31 cellular contexts compared by ENCODE assay signal in genomic region chr15:85929786-85930185, GRCh38.
"Had no signal": no experiment of that assay in that cellular context is flagged by ENCODE, and none has a peak within 500 bp of the region (broad histone marks: within the 10 kb centered on the region; RNA-seq: fewer than 3 reads in every experiment).

No MANE protein-coding gene starts in this region.

- H3K36me3 ChIP-seq: esophagus squamous epithelium, heart right ventricle, left lung, lower lobe of right lung, pancreas, suprapubic skin, tibial artery, upper lobe of right lung had no signal

- ATAC-seq: body of pancreas; heart right ventricle; left lung; lower lobe of right lung; mucosa of descending colon; pancreas; right cardiac atrium; stimulated activated effector memory CD8-positive, alpha-beta T cell treated with anti-CD3 and anti-CD28 coated beads, Interleukin-12 subunit alpha, Interleukin-12 subunit beta, amount 100 ng/mL, for 72 hours; stimulated activated naive CD8-positive, alpha-beta T cell treated with anti-CD3 and anti-CD28 coated beads, Interleukin-15, amount 100 ng/mL, for 72 hours; upper lobe of right lung had no signal

- H3K27me3 ChIP-seq: body of pancreas, left lung, pancreas had no signal

- H3K36me3 Mint-ChIP-seq: stimulated activated effector memory CD8-positive, alpha-beta T cell treated with anti-CD3 and anti-CD28 coated beads, Interleukin-12 subunit alpha, Interleukin-12 subunit beta, amount 100 ng/mL, for 72 hours had no signal

- H3K4me3 ChIP-seq: body of pancreas, esophagus squamous epithelium, heart right ventricle, left lung, lower lobe of right lung, mucosa of descending colon, pancreas, suprapubic skin, tibial artery, upper lobe of right lung had no signal

- H3K4me1 Mint-ChIP-seq: stimulated activated naive CD8-positive, alpha-beta T cell treated with anti-CD3 and anti-CD28 coated beads, Interleukin-15, amount 100 ng/mL, for 72 hours had no signal

- H3K9me3 ChIP-seq: body of pancreas, esophagus squamous epithelium, left lung, lower lobe of right lung, mucosa of descending colon, pancreas, suprapubic skin, tibial artery, upper lobe of right lung had no signal

- H3K27ac ChIP-seq: body of pancreas, epithelial cell of prostate, esophagus squamous epithelium, heart right ventricle, left lung, lower lobe of right lung, pancreas, suprapubic skin, tibial artery, upper lobe of right lung had no signal

- H3K27me3 Mint-ChIP-seq: activated CD4-positive, alpha-beta memory T cell treated with anti-CD3 and anti-CD28 coated beads, Interleukin-2, amount 10 ng/mL, durations not matched to agents 7 days and 5 days; activated CD4-positive, alpha-beta T cell treated with anti-CD3 and anti-CD28 coated beads, Interleukin-2, amount 10 ng/mL, durations not matched to agents 7 days and 5 days; activated T-cell treated with anti-CD3 and anti-CD28 coated beads, Interleukin-2, amount 50 U/mL, for 24 hours had no signal

- H3K9me3 Mint-ChIP-seq: activated CD4-positive, alpha-beta memory T cell treated with anti-CD3 and anti-CD28 coated beads, Interleukin-2, amount 10 ng/mL, durations not matched to agents 7 days and 5 days; activated CD4-positive, alpha-beta T cell treated with anti-CD3 and anti-CD28 coated beads, Interleukin-2, amount 10 ng/mL, durations not matched to agents 7 days and 5 days; activated T-cell treated with anti-CD3 and anti-CD28 coated beads, Interleukin-2, amount 50 U/mL, for 24 hours; nephron progenitor cell; stimulated activated effector memory CD8-positive, alpha-beta T cell treated with anti-CD3 and anti-CD28 coated beads, Interleukin-12 subunit alpha, Interleukin-12 subunit beta, amount 100 ng/mL, for 72 hours; stimulated activated naive CD8-positive, alpha-beta T cell treated with anti-CD3 and anti-CD28 coated beads, Interleukin-15, amount 100 ng/mL, for 72 hours; T-helper 1 cell treated with Interleukin-12 subunit alpha and Interleukin-12 subunit beta and Interleukin-4 antibody, amounts not matched to agents 30 μg/mL and 1 μg/mL, for 36 hours had no signal

- H3K27ac Mint-ChIP-seq: activated CD4-positive, alpha-beta memory T cell treated with anti-CD3 and anti-CD28 coated beads, Interleukin-2, amount 10 ng/mL, durations not matched to agents 7 days and 5 days; activated CD4-positive, alpha-beta T cell treated with anti-CD3 and anti-CD28 coated beads, Interleukin-2, amount 10 ng/mL, durations not matched to agents 7 days and 5 days; activated T-cell treated with anti-CD3 and anti-CD28 coated beads, Interleukin-2, amount 50 U/mL, for 24 hours; nephron progenitor cell; stimulated activated effector memory CD8-positive, alpha-beta T cell treated with anti-CD3 and anti-CD28 coated beads, Interleukin-12 subunit alpha, Interleukin-12 subunit beta, amount 100 ng/mL, for 72 hours; stimulated activated naive CD8-positive, alpha-beta T cell treated with anti-CD3 and anti-CD28 coated beads, Interleukin-15, amount 100 ng/mL, for 72 hours; T-helper 1 cell treated with Interleukin-12 subunit alpha and Interleukin-12 subunit beta and Interleukin-4 antibody, amounts not matched to agents 30 μg/mL and 1 μg/mL, for 36 hours had no signal

- H3K4me3 Mint-ChIP-seq: activated CD4-positive, alpha-beta memory T cell treated with anti-CD3 and anti-CD28 coated beads, Interleukin-2, amount 10 ng/mL, durations not matched to agents 7 days and 5 days; activated CD4-positive, alpha-beta T cell treated with anti-CD3 and anti-CD28 coated beads, Interleukin-2, amount 10 ng/mL, durations not matched to agents 7 days and 5 days; activated T-cell treated with anti-CD3 and anti-CD28 coated beads, Interleukin-2, amount 50 U/mL, for 24 hours; nephron progenitor cell; stimulated activated effector memory CD8-positive, alpha-beta T cell treated with anti-CD3 and anti-CD28 coated beads, Interleukin-12 subunit alpha, Interleukin-12 subunit beta, amount 100 ng/mL, for 72 hours; stimulated activated naive CD8-positive, alpha-beta T cell treated with anti-CD3 and anti-CD28 coated beads, Interleukin-15, amount 100 ng/mL, for 72 hours; T-helper 1 cell treated with Interleukin-12 subunit alpha and Interleukin-12 subunit beta and Interleukin-4 antibody, amounts not matched to agents 30 μg/mL and 1 μg/mL, for 36 hours had no signal

- DNase-seq: activated CD4-positive, alpha-beta memory T cell treated with anti-CD3 and anti-CD28 coated beads, Interleukin-2, amount 10 ng/mL, durations not matched to agents 7 days and 5 days; activated CD4-positive, alpha-beta T cell treated with anti-CD3 and anti-CD28 coated beads, Interleukin-2, amount 10 ng/mL, durations not matched to agents 7 days and 5 days; activated CD4-positive, CD25-positive, alpha-beta regulatory T cell treated with anti-CD3 and anti-CD28 coated beads, Interleukin-2, amount 50 U/mL, for 72 hours; activated CD8-positive, alpha-beta memory T cell treated with anti-CD3 and anti-CD28 coated beads, Interleukin-2, amount 50 U/mL, for 48 hours; activated gamma-delta T cell treated with Interleukin-2 at 50 U/mL for 16 hours; activated naive CD4-positive, alpha-beta T cell treated with anti-CD3 and anti-CD28 coated beads, Interleukin-2, amount 50 U/mL, for 16 hours; activated T-cell treated with anti-CD3 and anti-CD28 coated beads, Interleukin-2, amount 50 U/mL, for 24 hours; amygdala; body of pancreas; dermis blood vessel endothelial cell; effector CD4-positive, alpha-beta T cell; esophagus squamous epithelium; foreskin melanocyte; heart right ventricle; left lung; lower lobe of right lung; mesendoderm; mucosa of descending colon; nephron progenitor cell; pancreas; right cardiac atrium; stimulated activated CD4-positive, alpha-beta T cell treated with anti-CD3 and anti-CD28 coated beads, Interleukin-12 subunit alpha, Interleukin-12 subunit beta, amount 100 ng/mL, for 4 hours; stimulated activated CD4-positive, alpha-beta T cell treated with anti-CD3 and anti-CD28 coated beads, Interleukin-4, amount 100 ng/mL, for 24 hours; stimulated activated naive CD8-positive, alpha-beta T cell treated with anti-CD3 and anti-CD28 coated beads, Interleukin-15, amount 100 ng/mL, for 72 hours; T1000; tibial artery; upper lobe of right lung had no signal

- H3K4me1 ChIP-seq: body of pancreas, esophagus squamous epithelium, heart right ventricle, left lung, lower lobe of right lung, pancreas, suprapubic skin, tibial artery, upper lobe of right lung had no signal
